1 cellular context compared by ENCODE assay signal in the genomic region with DNA sequence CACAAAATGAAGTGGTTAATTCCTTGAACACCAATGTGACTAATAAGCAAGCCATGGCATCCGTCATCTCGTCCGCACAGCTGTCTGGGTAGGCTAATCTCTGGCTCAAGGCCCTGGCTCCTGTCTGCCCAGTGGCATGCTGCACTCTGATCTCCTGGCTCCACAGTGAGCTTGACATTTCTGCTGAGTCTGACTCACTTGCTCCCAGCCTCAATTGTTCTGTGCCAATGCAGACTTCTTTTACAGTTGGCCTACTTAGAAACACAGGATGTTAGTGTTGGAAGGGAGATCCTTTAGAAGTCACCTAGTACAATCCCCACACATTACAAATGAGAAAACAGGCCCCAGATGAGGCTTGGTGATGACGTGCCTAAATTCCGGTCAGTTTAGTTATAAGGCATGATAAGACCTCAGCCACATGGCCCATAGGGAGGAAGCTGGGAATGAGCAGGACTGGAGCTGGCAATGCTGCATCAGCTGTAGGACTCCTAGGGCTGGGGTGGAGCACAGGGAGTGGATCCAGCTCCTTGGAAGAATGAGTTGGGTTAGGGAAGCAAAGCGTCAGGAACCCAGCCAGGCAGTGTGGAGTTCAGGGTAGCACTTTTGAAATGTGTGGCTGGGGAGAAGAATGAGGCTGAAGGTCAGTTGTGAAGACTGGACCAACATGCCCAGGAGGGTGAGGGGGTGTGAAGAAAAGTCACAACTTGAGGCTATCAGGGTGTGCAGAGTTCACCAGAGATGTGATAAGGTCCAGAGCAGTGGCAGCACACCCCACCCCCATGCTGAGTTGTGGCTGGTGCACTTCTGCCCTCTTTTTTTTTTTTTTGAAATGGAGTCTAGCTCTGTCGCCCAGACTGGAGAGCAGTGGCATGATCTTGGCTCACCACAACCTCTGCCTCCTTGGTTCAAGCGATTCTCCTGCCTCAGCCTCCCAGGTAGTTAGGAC.
TF ChIP-seq lines count a peak whose summit lies in the region.

No MANE protein-coding gene starts in this region.

TF ChIP-seq in GM23338, 12 proteins besides CTCF, POLR2A, EP300 and RAD21 (continued from another document):
- TF ChIP-seq, protein P1, sequence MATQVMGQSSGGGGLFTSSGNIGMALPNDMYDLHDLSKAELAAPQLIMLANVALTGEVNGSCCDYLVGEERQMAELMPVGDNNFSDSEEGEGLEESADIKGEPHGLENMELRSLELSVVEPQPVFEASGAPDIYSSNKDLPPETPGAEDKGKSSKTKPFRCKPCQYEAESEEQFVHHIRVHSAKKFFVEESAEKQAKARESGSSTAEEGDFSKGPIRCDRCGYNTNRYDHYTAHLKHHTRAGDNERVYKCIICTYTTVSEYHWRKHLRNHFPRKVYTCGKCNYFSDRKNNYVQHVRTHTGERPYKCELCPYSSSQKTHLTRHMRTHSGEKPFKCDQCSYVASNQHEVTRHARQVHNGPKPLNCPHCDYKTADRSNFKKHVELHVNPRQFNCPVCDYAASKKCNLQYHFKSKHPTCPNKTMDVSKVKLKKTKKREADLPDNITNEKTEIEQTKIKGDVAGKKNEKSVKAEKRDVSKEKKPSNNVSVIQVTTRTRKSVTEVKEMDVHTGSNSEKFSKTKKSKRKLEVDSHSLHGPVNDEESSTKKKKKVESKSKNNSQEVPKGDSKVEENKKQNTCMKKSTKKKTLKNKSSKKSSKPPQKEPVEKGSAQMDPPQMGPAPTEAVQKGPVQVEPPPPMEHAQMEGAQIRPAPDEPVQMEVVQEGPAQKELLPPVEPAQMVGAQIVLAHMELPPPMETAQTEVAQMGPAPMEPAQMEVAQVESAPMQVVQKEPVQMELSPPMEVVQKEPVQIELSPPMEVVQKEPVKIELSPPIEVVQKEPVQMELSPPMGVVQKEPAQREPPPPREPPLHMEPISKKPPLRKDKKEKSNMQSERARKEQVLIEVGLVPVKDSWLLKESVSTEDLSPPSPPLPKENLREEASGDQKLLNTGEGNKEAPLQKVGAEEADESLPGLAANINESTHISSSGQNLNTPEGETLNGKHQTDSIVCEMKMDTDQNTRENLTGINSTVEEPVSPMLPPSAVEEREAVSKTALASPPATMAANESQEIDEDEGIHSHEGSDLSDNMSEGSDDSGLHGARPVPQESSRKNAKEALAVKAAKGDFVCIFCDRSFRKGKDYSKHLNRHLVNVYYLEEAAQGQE (IDR thresholded peaks at IDR 0.05; ENCODE audit: unreplicated experiment) = no peak
- TF ChIP-seq, protein P2, sequence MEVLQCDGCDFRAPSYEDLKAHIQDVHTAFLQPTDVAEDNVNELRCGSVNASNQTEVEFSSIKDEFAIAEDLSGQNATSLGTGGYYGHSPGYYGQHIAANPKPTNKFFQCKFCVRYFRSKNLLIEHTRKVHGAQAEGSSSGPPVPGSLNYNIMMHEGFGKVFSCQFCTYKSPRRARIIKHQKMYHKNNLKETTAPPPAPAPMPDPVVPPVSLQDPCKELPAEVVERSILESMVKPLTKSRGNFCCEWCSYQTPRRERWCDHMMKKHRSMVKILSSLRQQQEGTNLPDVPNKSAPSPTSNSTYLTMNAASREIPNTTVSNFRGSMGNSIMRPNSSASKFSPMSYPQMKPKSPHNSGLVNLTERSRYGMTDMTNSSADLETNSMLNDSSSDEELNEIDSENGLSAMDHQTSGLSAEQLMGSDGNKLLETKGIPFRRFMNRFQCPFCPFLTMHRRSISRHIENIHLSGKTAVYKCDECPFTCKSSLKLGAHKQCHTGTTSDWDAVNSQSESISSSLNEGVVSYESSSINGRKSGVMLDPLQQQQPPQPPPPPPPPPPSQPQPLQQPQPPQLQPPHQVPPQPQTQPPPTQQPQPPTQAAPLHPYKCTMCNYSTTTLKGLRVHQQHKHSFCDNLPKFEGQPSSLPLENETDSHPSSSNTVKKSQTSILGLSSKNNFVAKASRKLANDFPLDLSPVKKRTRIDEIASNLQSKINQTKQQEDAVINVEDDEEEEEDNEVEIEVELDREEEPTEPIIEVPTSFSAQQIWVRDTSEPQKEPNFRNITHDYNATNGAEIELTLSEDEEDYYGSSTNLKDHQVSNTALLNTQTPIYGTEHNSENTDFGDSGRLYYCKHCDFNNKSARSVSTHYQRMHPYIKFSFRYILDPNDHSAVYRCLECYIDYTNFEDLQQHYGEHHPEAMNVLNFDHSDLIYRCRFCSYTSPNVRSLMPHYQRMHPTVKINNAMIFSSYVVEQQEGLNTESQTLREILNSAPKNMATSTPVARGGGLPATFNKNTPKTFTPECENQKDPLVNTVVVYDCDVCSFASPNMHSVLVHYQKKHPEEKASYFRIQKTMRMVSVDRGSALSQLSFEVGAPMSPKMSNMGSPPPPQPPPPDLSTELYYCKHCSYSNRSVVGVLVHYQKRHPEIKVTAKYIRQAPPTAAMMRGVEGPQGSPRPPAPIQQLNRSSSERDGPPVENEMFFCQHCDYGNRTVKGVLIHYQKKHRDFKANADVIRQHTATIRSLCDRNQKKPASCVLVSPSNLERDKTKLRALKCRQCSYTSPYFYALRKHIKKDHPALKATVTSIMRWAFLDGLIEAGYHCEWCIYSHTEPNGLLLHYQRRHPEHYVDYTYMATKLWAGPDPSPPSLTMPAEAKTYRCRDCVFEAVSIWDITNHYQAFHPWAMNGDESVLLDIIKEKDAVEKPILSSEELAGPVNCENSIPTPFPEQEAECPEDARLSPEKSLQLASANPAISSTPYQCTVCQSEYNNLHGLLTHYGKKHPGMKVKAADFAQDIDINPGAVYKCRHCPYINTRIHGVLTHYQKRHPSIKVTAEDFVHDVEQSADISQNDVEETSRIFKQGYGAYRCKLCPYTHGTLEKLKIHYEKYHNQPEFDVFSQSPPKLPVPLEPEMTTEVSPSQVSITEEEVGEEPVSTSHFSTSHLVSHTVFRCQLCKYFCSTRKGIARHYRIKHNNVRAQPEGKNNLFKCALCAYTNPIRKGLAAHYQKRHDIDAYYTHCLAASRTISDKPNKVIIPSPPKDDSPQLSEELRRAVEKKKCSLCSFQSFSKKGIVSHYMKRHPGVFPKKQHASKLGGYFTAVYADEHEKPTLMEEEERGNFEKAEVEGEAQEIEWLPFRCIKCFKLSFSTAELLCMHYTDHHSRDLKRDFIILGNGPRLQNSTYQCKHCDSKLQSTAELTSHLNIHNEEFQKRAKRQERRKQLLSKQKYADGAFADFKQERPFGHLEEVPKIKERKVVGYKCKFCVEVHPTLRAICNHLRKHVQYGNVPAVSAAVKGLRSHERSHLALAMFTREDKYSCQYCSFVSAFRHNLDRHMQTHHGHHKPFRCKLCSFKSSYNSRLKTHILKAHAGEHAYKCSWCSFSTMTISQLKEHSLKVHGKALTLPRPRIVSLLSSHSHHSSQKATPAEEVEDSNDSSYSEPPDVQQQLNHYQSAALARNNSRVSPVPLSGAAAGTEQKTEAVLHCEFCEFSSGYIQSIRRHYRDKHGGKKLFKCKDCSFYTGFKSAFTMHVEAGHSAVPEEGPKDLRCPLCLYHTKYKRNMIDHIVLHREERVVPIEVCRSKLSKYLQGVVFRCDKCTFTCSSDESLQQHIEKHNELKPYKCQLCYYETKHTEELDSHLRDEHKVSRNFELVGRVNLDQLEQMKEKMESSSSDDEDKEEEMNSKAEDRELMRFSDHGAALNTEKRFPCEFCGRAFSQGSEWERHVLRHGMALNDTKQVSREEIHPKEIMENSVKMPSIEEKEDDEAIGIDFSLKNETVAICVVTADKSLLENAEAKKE (CRISPR knock-in tag; IDR thresholded peaks at IDR 0.05) = no peak
- TF ChIP-seq NANOG (IDR thresholded peaks at IDR 0.05; ENCODE audit: borderline replicate concordance) = no peak
